In genomic region chr3:138608322-138609214, GRCh38 we compare ENCODE assay signal across 8 cellular contexts. TPM values are rescaled to one million over a fixed set of nuclear protein-coding genes. Genes with fewer than 3 reads are reported as not detected.
DNase-seq lines count a peak whose midpoint lies in the region; TF ChIP-seq lines count a peak whose summit lies in the region.

TSS of gene FAIM (plus strand) at chr3:138608771. CDS start at chr3:138619727, 10,956 bp downstream.

- peak within 1 kb of the TSS; percentile 78 for H3K23ac ChIP-seq in neuronal stem cell (ENCODE audit: low read depth, low read length, poor library complexity)

- no peaks in the 10 kb centered on the region for H3K79me1 ChIP-seq in neuronal stem cell (ENCODE audit: low read depth, low read length)

- H3K9me3 ChIP-seq in neuronal stem cell (replicated peaks in 1 of 2; ENCODE audit: control insufficient read depth in 2 of 2, insufficient read depth in 1 of 2, low read depth in 1 of 2, low read length in 2 of 2) (no peaks in the 10 kb centered on the region), subcutaneous abdominal adipose tissue (ENCODE audit: control insufficient read depth in 5 of 5, low read length in 5 of 5) (no peaks in the 10 kb centered on the region)

- no peak for TF ChIP-seq CTCF in GM20000 (IDR thresholded peaks at IDR 0.05; ENCODE audit: extremely low read depth, missing control alignments)

- DNase-seq in DMS153 treated with DMSO at 0.1 percent for 48 hours (lab: John Stamatoyannopoulos, UW; ENCODE audit: unreplicated experiment) (peak; percentile 44), GM20000 (ENCODE audit: low spot score) (peak; percentile 81), HT-29 (ENCODE audit: low spot score) (peak; percentile 64), RPMI7951 (ENCODE audit: low read depth) (peak; percentile 76), foreskin melanocyte (peak; percentile 45), neuronal stem cell (ENCODE audit: low spot score) (peak; percentile 46)
- DNase-seq in activated gamma-delta T cell treated with anti-CD3 and anti-CD28 coated beads, Interleukin-2, amount 50 U/mL, for 16 hours (ENCODE audit: low read depth), result peak; percentile 40

- H3K36me3 ChIP-seq in neuronal stem cell (replicated peaks in 1 of 2; ENCODE audit: control insufficient read depth in 2 of 2, insufficient read depth in 2 of 2, low read length in 2 of 2) (no peaks in the 10 kb centered on the region), subcutaneous abdominal adipose tissue (ENCODE audit: control insufficient read depth in 5 of 5, insufficient read depth in 5 of 5, low read length in 5 of 5) (peaks cover 0 to 2% (median 0%) of the 10 kb centered on the region in 5 donors)

- H3K27me3 ChIP-seq in neuronal stem cell (ENCODE audit: control insufficient read depth in 3 of 3, insufficient read depth in 3 of 3, low read depth in 1 of 3, low read length in 3 of 3) (peaks cover 0 to 24% (median 0%) of the 10 kb centered on the region in 3 experiments), subcutaneous abdominal adipose tissue (ENCODE audit: control insufficient read depth in 5 of 5, insufficient read depth in 4 of 5, low read length in 5 of 5) (no peaks in the 10 kb centered on the region)

- peak within 1 kb of the TSS; percentile 70 for H4K91ac ChIP-seq in neuronal stem cell (ENCODE audit: low read depth, low read length, poor library complexity)

- peak within 1 kb of the TSS; percentile 91 for H3K14ac ChIP-seq in neuronal stem cell (ENCODE audit: low read length)

- peaks cover 0 to 4% of the 10 kb centered on the region in 2 donors for H3K4me1 ChIP-seq in neuronal stem cell (ENCODE audit: control insufficient read depth in 2 of 2, insufficient read depth in 1 of 2, low read depth in 1 of 2, low read length in 2 of 2)
- H3K4me1 ChIP-seq in subcutaneous abdominal adipose tissue (ENCODE audit: control insufficient read depth in 5 of 5, insufficient read depth in 5 of 5, low read length in 5 of 5), result peaks cover 3 to 31% (median 16%) of the 10 kb centered on the region in 5 donors

- H3K4ac ChIP-seq in neuronal stem cell (ENCODE audit: low read length), result peak within 1 kb of the TSS; percentile 70

- H3K4me3 ChIP-seq in neuronal stem cell (ENCODE audit: low read length in 2 of 2) (peak within 1 kb of the TSS; percentile 39 to 69), subcutaneous abdominal adipose tissue (ENCODE audit: low read depth in 1 of 5, low read length in 5 of 5) (peak within 1 kb of the TSS; percentile 77 to 89 (median 80))

- H2BK120ac ChIP-seq in neuronal stem cell (ENCODE audit: low read depth, low read length), result peak within 1 kb of the TSS; percentile 96

- peak within 1 kb of the TSS; percentile 87 for H4K8ac ChIP-seq in neuronal stem cell (ENCODE audit: low read depth, low read length)

- WGBS in neuronal stem cell (ENCODE audit: extremely low coverage in 2 of 2, insufficient read length in 2 of 2, insufficient replicate concordance in 1 of 2), 2 donors, result no CpG with 5 or more reads among the region's 79 CpGs

- H2AK5ac ChIP-seq in neuronal stem cell (ENCODE audit: low read depth, low read length), result peak within 1 kb of the TSS; percentile 62

- H3K27ac ChIP-seq in neuronal stem cell (replicated peaks; ENCODE audit: low read length) (no peak within 1 kb of the TSS), subcutaneous abdominal adipose tissue (ENCODE audit: low read depth, low read length) (peak within 1 kb of the TSS; percentile 85)

- H3K4me2 ChIP-seq in neuronal stem cell (ENCODE audit: insufficient read depth, low read length, poor library complexity, severe bottlenecking), result peak within 1 kb of the TSS; percentile 90

- peak within 1 kb of the TSS; percentile 97 for H3K18ac ChIP-seq in neuronal stem cell (ENCODE audit: low read length)

- peak within 1 kb of the TSS; percentile 83 for H2AFZ ChIP-seq in neuronal stem cell (ENCODE audit: low read length)

- H3K9ac ChIP-seq in neuronal stem cell (ENCODE audit: low read depth, low read length, poor library complexity) (peak within 1 kb of the TSS; percentile 87), subcutaneous abdominal adipose tissue (ENCODE audit: low read length in 5 of 5) (peak within 1 kb of the TSS; percentile 77 to 88 (median 85))

- H2BK15ac ChIP-seq in neuronal stem cell (ENCODE audit: low read length), result peak within 1 kb of the TSS; percentile 99

- H2BK12ac ChIP-seq in neuronal stem cell (ENCODE audit: low read length), result peak within 1 kb of the TSS; percentile 16

- H2BK5ac ChIP-seq in neuronal stem cell (ENCODE audit: low read length), result peak within 1 kb of the TSS; percentile 93

RNA-seq across cellular contexts. Expression of gene FAIM, which starts in this region (rescaled TPM):
- total RNA-seq in HT-29 (2014; rRNA removed; shearing (Covaris generic)), result 4.2 and 9.1 TPM in 2 replicates
- total RNA-seq in RPMI7951 (2014; rRNA removed; shearing (Covaris generic)), result 47.0 and 48.6 TPM in 2 replicates
- 9.1 TPM for polyA plus RNA-seq in neuronal stem cell (2013, experiment 1 of 2)
- polyA plus RNA-seq in neuronal stem cell (2013, experiment 2 of 2), result 9.5 TPM
